In the genomic region with DNA sequence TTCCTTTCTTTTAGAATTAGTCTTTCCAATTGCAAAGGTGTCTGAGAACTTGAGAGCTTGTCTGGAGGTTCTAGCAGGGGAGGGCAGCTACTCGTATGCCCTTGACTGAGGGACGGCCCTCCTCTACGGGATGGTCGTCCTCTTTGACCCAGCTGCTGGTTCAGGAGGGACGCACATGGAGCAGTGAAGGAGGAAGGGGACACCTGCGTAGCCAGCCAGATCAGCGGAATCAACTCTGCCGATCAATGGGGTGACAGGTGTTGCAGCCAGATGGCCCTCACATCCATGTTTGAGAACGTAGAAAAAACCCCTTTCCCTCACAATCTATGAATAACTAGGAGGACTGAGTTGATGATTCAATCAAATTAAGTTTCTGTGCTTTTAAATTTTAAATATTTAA, we compare ENCODE assay signal across 16 cellular contexts. TPM values are rescaled to one million over a fixed set of nuclear protein-coding genes. Genes with fewer than 3 reads are reported as not detected.
A peak's percentile ranks its signal among the peaks of the same experiment; 100 is the strongest.
DNase-seq lines count a peak whose midpoint lies in the region; ATAC-seq, FAIRE-seq and TF ChIP-seq lines count a peak whose summit lies in the region.
"Had no signal": no experiment of that assay in that cellular context is flagged by ENCODE, and none has a peak within 500 bp of the region (broad histone marks: within the 10 kb centered on the region; RNA-seq: fewer than 3 reads in every experiment).

No MANE protein-coding gene starts in this region.

- H3K27ac ChIP-seq in epithelial cell of prostate (peak overlapping the region; percentile 21), rectal smooth muscle tissue (ENCODE audit: low read depth, low read length) (peak overlapping the region; percentile 15)

- H3K4me3 ChIP-seq in rectal smooth muscle tissue (ENCODE audit: low read length): no peak overlapping the region
- H3K4me3 ChIP-seq: prostate gland had no signal

- no peaks in the 10 kb centered on the region for H3K27me3 ChIP-seq in rectal smooth muscle tissue (ENCODE audit: control insufficient read depth, insufficient read depth, low read length)

- peaks cover 73% of the 10 kb centered on the region for H3K4me1 ChIP-seq in rectal smooth muscle tissue (ENCODE audit: control insufficient read depth, insufficient read depth, low read length)

- H3K27ac Mint-ChIP-seq in HFFc6: peak overlapping the region; percentile 74

- H3K4me1 Mint-ChIP-seq in HFFc6 (ENCODE audit: low read depth): peaks cover 98% of the 10 kb centered on the region

- no peak overlapping the region for H3K9ac ChIP-seq in rectal smooth muscle tissue (ENCODE audit: low read length)

- ATAC-seq in HG02852 (IDR thresholded peaks at IDR 0.05; ENCODE audit: unreplicated experiment): no peak

- H3K36me3 Mint-ChIP-seq in HFFc6 (ENCODE audit: low read depth): peaks cover 52% of the 10 kb centered on the region

- no peak for FAIRE-seq in GM12891 (lab: Jason Lieb, UNC)
- FAIRE-seq: TTC549 had no signal

- H3K27me3 Mint-ChIP-seq in HFFc6 (ENCODE audit: insufficient read depth): no peaks in the 10 kb centered on the region; the same call in none of the 2 replicates

- TF ChIP-seq POLR2A in GM12891 (IDR thresholded peaks at IDR 0.05; ENCODE audit: low read depth, low read length): no peak

- H3K9me3 Mint-ChIP-seq in HFFc6: no peaks in the 10 kb centered on the region
- H3K9me3 Mint-ChIP-seq: CD4-positive, CD25-positive, alpha-beta regulatory T cell had no signal

- DNase-seq in HFFc6: no peak
- peak; percentile 58 for DNase-seq in NCI-H510A treated with DMSO at 0.1 percent for 48 hours (lab: John Stamatoyannopoulos, UW)
- DNase-seq in epithelial cell of prostate (ENCODE audit: low read depth, low spot score): no peak
- DNase-seq in stimulated activated naive CD4-positive, alpha-beta T cell treated with Interleukin-2 at 50 U/mL for 16 hours (lab: John Stamatoyannopoulos, UW): no peak
- no peak for DNase-seq in GM12891 (ENCODE audit: insufficient read length, low spot score)
- DNase-seq: activated CD8-positive, alpha-beta memory T cell treated with anti-CD3 and anti-CD28 coated beads, Interleukin-2, amount 50 U/mL, for 4 hours; CD4-positive, CD25-positive, alpha-beta regulatory T cell; effector memory CD4-positive, alpha-beta T cell; KG1; NCI-H226; stimulated activated CD4-positive, alpha-beta T cell treated with anti-CD3 and anti-CD28 coated beads, Interleukin-4, amount 100 ng/mL, for 4 hours had no signal

- H3K4me3 Mint-ChIP-seq in HFFc6: peak overlapping the region; percentile 45; the same call in 1 of the 2 replicates

- peaks cover 10% of the 10 kb centered on the region for H3K36me3 ChIP-seq in rectal smooth muscle tissue (ENCODE audit: control insufficient read depth, insufficient read depth, low read length)

- TF ChIP-seq CTCF in HFFc6 (IDR thresholded peaks at IDR 0.05): no peak

TF ChIP-seq in GM12891, 5 proteins besides CTCF, POLR2A, EP300 and RAD21:
- TF ChIP-seq POLR2AphosphoS5 (IDR thresholded peaks at IDR 0.05; ENCODE audit: low read depth, low read length): no peak
- no peak for TF ChIP-seq TAF1 (IDR thresholded peaks at IDR 0.05; ENCODE audit: low read depth, low read length)
- no peak for TF ChIP-seq PAX5 (IDR thresholded peaks at IDR 0.05; ENCODE audit: insufficient read depth, low read length, severe bottlenecking)
- TF ChIP-seq POU2F2 (IDR thresholded peaks at IDR 0.05; ENCODE audit: low read depth, low read length): no peak
- no peak for TF ChIP-seq SPI1 (IDR thresholded peaks at IDR 0.05; ENCODE audit: low read depth, low read length)

RNA-seq across cellular contexts. Expression of gene A3GALT2, which starts 15.7 kb away (rescaled TPM):
- total RNA-seq in HFFc6 (2021; fragmentation: NEBNext Ultra II Directional; extraction: Animal tissue kit (Norgen Biotek cat#: 25700)): not detected
- not detected for polyA plus RNA-seq in GM12891 (2012; ENCODE audit: low read depth, missing spikeins)
- total RNA-seq: CD4-positive, CD25-positive, alpha-beta regulatory T cell; lower leg skin had no signal
- polyA plus RNA-seq: CD4-positive, CD25-positive, alpha-beta regulatory T cell had no signal
